In genomic region chr5:59380350-59380951, GRCh38 we compare ENCODE assay signal across 1 cellular context.
TF ChIP-seq lines count a peak whose summit lies in the region.

No MANE protein-coding gene starts in this region.

TF ChIP-seq in GM23338, 12 proteins besides CTCF, POLR2A, EP300 and RAD21 (continued from another document):
- TF ChIP-seq ZNF462 (CRISPR knock-in tag; IDR thresholded peaks at IDR 0.05) (no peak), POLR2AphosphoS5 (IDR thresholded peaks at IDR 0.05; ENCODE audit: low read depth) (no peak)
TF ChIP-seq in GM23338: peak in this region for 0.
